In genomic region chr14:103123634-103124500, GRCh38 we compare ENCODE assay signal across 1 cellular context.
TF ChIP-seq lines count a peak whose summit lies in the region.

No MANE protein-coding gene starts in this region.

TF ChIP-seq in GM12878, 131 proteins besides CTCF, POLR2A, EP300 and RAD21:
- 0 out of 2 replicates have a peak, but pooled peaks have one; percentile 23 for TF ChIP-seq NBN (IDR thresholded peaks at IDR 0.05)
- TF ChIP-seq POLR2AphosphoS2 (IDR thresholded peaks at IDR 0.05; ENCODE audit: low read depth, low read length), result no peak
- no peak; the same call in 1 of the 2 replicates for TF ChIP-seq GATAD2B (conservative IDR thresholded peaks at IDR 0.05; ENCODE audit: low read depth)
- no peak for TF ChIP-seq TCF12 (IDR thresholded peaks at IDR 0.05; ENCODE audit: low read depth, low read length)
- TF ChIP-seq WRNIP1 (IDR thresholded peaks at IDR 0.05; ENCODE audit: borderline replicate concordance, low read depth, low read length), result no peak
- 0 out of 2 replicates have a peak, but pooled peaks have one; percentile 16 for TF ChIP-seq CHD2 (IDR thresholded peaks at IDR 0.05; ENCODE audit: borderline replicate concordance, low read depth, low read length)
- 0 out of 2 replicates have a peak, but pooled peaks have one; percentile 10 for TF ChIP-seq NR2F1 (conservative IDR thresholded peaks at IDR 0.05)
- TF ChIP-seq ETV6 (conservative IDR thresholded peaks at IDR 0.05 in 1 of 2, IDR thresholded peaks at IDR 0.05 in 1 of 2; ENCODE audit: borderline replicate concordance in 1 of 2, low read depth in 1 of 2), result no peak
- TF ChIP-seq STAT1 (conservative IDR thresholded peaks at IDR 0.05), result no peak
- no peak for TF ChIP-seq EZH2 (IDR thresholded peaks at IDR 0.05; ENCODE audit: borderline replicate concordance, control insufficient read depth, low read depth, low read length)
- TF ChIP-seq SMAD1 (IDR thresholded peaks at IDR 0.05; ENCODE audit: low read depth, partially characterized antibody), result no peak
- 0 out of 2 replicates have a peak, but pooled peaks have one; percentile 19 for TF ChIP-seq PAX5 (IDR thresholded peaks at IDR 0.05; ENCODE audit: borderline replicate concordance, low read depth, low read length)
- TF ChIP-seq IKZF2 (IDR thresholded peaks at IDR 0.05), result no peak
- peak; percentile 68; the same call in 1 of the 2 replicates for TF ChIP-seq SMARCA5 (IDR thresholded peaks at IDR 0.05)
- peak in 1 of 2 experiments; percentile 53; a peak in 1 of 4 replicates for TF ChIP-seq BHLHE40 (IDR thresholded peaks at IDR 0.05; ENCODE audit: borderline replicate concordance in 1 of 2, low read depth in 2 of 2, low read length in 1 of 2)
- TF ChIP-seq CREB1 (IDR thresholded peaks at IDR 0.05; ENCODE audit: low read depth), result no peak
- no peak for TF ChIP-seq ZNF24 (IDR thresholded peaks at IDR 0.05)
- no peak for TF ChIP-seq ZBTB11 (CRISPR knock-in tag; IDR thresholded peaks at IDR 0.05)
- TF ChIP-seq TARDBP (IDR thresholded peaks at IDR 0.05; ENCODE audit: borderline replicate concordance), result no peak
- no peak for TF ChIP-seq ZBTB4 (CRISPR knock-in tag; IDR thresholded peaks at IDR 0.05)
- 0 out of 2 replicates have a peak, but pooled peaks have one; percentile 22 for TF ChIP-seq IKZF1 (conservative IDR thresholded peaks at IDR 0.05)
- TF ChIP-seq BRCA1 (IDR thresholded peaks at IDR 0.05; ENCODE audit: low read depth, low read length), result no peak
